ENCODE assay signal across 22 cellular contexts in the genomic region with DNA sequence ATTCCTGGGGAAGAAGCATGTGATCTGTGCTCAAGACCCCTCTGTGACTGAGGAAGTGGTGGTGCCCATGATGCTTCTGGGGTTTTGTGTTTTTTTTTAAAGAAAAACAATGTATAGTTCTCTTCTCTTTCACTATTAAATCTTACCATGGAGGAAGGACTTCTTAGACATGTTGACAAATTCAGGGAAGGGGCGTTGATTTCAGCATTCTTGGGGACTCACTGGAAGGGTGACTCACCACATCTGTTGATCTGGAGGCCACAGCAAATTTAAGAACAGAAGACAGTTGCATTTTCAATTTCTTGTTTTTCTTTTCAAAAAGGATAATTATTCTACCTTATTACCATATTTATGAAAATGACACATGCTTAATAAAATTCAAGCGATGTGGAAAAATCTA.
DNase-seq lines count a peak whose midpoint lies in the region; ATAC-seq and TF ChIP-seq lines count a peak whose summit lies in the region.
"Had no signal": no experiment of that assay in that cellular context is flagged by ENCODE, and none has a peak within 500 bp of the region (broad histone marks: within the 10 kb centered on the region; RNA-seq: fewer than 3 reads in every experiment).

No MANE protein-coding gene starts in this region.

- peak; percentile 32 for DNase-seq in DND-41
- peak; percentile 39 for DNase-seq in M059J (ENCODE audit: low read depth)
- peak; percentile 17 for DNase-seq in fibroblast of villous mesenchyme (ENCODE audit: low read depth)
- DNase-seq in sigmoid colon: peak; percentile 10
- DNase-seq in COR-L47 (lab: John Stamatoyannopoulos, UW): no peak
- DNase-seq in NCI-H748 treated with DMSO at 0.1 percent for 48 hours (lab: John Stamatoyannopoulos, UW): no peak
- DNase-seq: 8988T; CD4-positive, CD25-positive, alpha-beta regulatory T cell; GOT3; HCEC 1CT; MV-4-11; NCI-H1105; NCI-H1436 treated with DMSO at 0.1 percent for 48 hours; NCI-H187 treated with DMSO at 0.1 percent for 48 hours; NCI-H2171 treated with DMSO at 0.1 percent for 48 hours; NCI-H345; NCI-H510A treated with DMSO at 0.1 percent for 48 hours; SHP77 treated with DMSO at 0.1 percent for 48 hours had no signal

- H3K9me3 ChIP-seq in DND-41 (ENCODE audit: insufficient read depth, low read length, severe bottlenecking) (peaks cover 10% of the 10 kb centered on the region), sigmoid colon (no peaks in the 10 kb centered on the region)

- TF ChIP-seq POLR2A in sigmoid colon (IDR thresholded peaks at IDR 0.05): no peak

- H3K36me3 ChIP-seq in DND-41 (ENCODE audit: insufficient read depth, low read length) (no peaks in the 10 kb centered on the region), sigmoid colon (no peaks in the 10 kb centered on the region)
- H3K36me3 ChIP-seq: BLaER1 had no signal

- peaks cover 8% of the 10 kb centered on the region for H3K4me1 ChIP-seq in DND-41 (ENCODE audit: insufficient read depth, low read length)
- H3K4me1 ChIP-seq in sigmoid colon: no peaks in the 10 kb centered on the region

- H3K27ac ChIP-seq in DND-41 (ENCODE audit: low read length): no peak overlapping the region; the same call in 1 of the 2 replicates
- no peak overlapping the region for H3K27ac ChIP-seq in sigmoid colon
- H3K27ac ChIP-seq: BLaER1, KMS-11, RWPE1 had no signal

- no peak for TF ChIP-seq EP300 in sigmoid colon (IDR thresholded peaks at IDR 0.05)

- WGBS in sigmoid colon, 2 donors: 69 to 85% methylated on average over 2 of the region's 2 CpGs

- peak; percentile 74 for ATAC-seq in DND-41 (ENCODE audit: insufficient read depth, low read depth)
- ATAC-seq in GM18873 (IDR thresholded peaks at IDR 0.05; ENCODE audit: low FRiP score, unreplicated experiment): no peak

- TF ChIP-seq CTCF in DND-41 (IDR thresholded peaks at IDR 0.05; ENCODE audit: borderline replicate concordance, extremely low read depth, low read length, poor library complexity, severe bottlenecking): no peak
- no peak for TF ChIP-seq CTCF in fibroblast of villous mesenchyme (IDR thresholded peaks at IDR 0.05; ENCODE audit: insufficient read depth, low read depth, low read length)
- TF ChIP-seq CTCF in sigmoid colon (IDR thresholded peaks at IDR 0.05): no peak

- 0 out of 2 replicates have a peak overlapping the region, but pooled peaks have one; percentile 16 for H3K4me2 ChIP-seq in DND-41 (ENCODE audit: insufficient read depth, low read length)
- H3K4me2 ChIP-seq: BLaER1, KMS-11 had no signal

- no peak overlapping the region for H2AFZ ChIP-seq in DND-41 (ENCODE audit: low read depth, low read length)

- H4K20me1 ChIP-seq in DND-41 (ENCODE audit: insufficient read depth, low read length): no peaks in the 10 kb centered on the region
- H4K20me1 ChIP-seq: BLaER1 had no signal

- H3K4me3 ChIP-seq in DND-41 (ENCODE audit: low read depth in 1 of 2, low read length in 2 of 2): no peak overlapping the region
- H3K4me3 ChIP-seq in fibroblast of villous mesenchyme (ENCODE audit: low read depth, low read length): no peak overlapping the region
- no peak overlapping the region for H3K4me3 ChIP-seq in sigmoid colon
- H3K4me3 ChIP-seq: BLaER1 had no signal

- H3K27me3 ChIP-seq in DND-41 (ENCODE audit: insufficient read depth, low read length, poor library complexity) (no peaks in the 10 kb centered on the region), sigmoid colon (no peaks in the 10 kb centered on the region)
- H3K27me3 ChIP-seq: BLaER1 had no signal

- no peak overlapping the region for H3K9ac ChIP-seq in DND-41 (ENCODE audit: low read depth, low read length)
- H3K9ac ChIP-seq: BLaER1, KMS-11 had no signal

- no peaks in the 10 kb centered on the region for H3K79me2 ChIP-seq in DND-41 (ENCODE audit: insufficient read depth, low read length)

- intact Hi-C loops in sigmoid colon (cut with DNase I): no loop called here

Comparison
In these comparisons a context has a peak if more than half of its experiments do, and no peak if none do; other contexts are left out.
1. DNase-seq: peak in DND-41 (single experiment), M059J (single experiment), fibroblast of villous mesenchyme (single experiment) and sigmoid colon (single experiment); none in COR-L47 (single experiment) and NCI-H748 treated with DMSO at 0.1 percent for 48 hours (single experiment).